In the genomic region with DNA sequence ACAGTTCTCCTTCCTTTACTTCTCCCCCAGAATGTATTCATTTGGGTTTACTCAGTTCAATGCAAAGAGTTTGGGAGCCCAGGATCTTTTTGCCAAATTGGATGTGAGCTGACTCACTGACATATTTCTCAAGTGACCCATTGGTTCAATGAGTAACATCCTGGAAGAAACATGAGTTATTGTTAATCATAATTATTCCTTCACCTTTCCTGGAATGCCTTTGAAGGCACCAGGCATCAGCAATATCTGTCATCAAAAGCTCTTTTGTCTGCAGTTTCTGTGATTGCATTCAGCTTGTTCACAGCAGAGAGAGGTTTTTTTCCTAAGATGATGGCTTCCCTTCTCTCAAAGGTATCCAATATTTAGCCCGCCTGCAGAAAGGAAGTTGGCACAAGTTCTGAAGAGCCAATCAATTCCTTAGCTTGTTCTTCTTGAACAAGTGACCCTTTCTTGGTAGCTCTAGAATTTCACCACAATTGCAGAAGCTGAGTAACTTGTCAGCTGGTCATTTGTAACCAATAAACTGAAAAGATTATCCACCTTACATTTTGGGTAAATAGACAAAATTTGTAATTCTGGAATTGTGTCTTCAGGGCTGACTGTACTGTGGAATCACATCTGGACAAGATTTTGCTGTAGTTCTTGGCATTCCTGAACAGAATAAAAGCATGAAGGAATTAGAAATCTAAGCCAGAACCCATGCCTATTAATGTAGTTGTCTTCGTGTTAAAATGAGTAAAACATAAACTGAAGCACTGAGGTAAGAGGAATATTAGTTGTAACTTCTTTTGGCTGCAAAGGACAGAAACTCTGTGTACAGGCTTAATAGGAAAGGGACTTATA, we compare ENCODE assay signal across 13 cellular contexts.
A peak's percentile ranks its signal among the peaks of the same experiment; 100 is the strongest.
DNase-seq lines count a peak whose midpoint lies in the region; ATAC-seq and TF ChIP-seq lines count a peak whose summit lies in the region.
"Had no signal": no experiment of that assay in that cellular context is flagged by ENCODE, and none has a peak within 500 bp of the region (broad histone marks: within the 10 kb centered on the region; RNA-seq: fewer than 3 reads in every experiment).

No MANE protein-coding gene starts in this region.

- no peak overlapping the region for H3K27ac Mint-ChIP-seq in WTC11
- H3K27ac Mint-ChIP-seq: activated CD8-positive, alpha-beta T cell treated with anti-CD3 and anti-CD28 coated beads for 36 hours had no signal

- TF ChIP-seq CTCF in WTC11 (IDR thresholded peaks at IDR 0.05) = no peak

- H3K9me3 Mint-ChIP-seq in WTC11 = no peaks in the 10 kb centered on the region
- H3K9me3 Mint-ChIP-seq: activated CD8-positive, alpha-beta T cell treated with anti-CD3 and anti-CD28 coated beads for 36 hours had no signal

- H3K4me3 Mint-ChIP-seq in WTC11 = no peak overlapping the region
- H3K4me3 Mint-ChIP-seq: activated CD8-positive, alpha-beta T cell treated with anti-CD3 and anti-CD28 coated beads for 36 hours had no signal

- H3K27me3 Mint-ChIP-seq in WTC11 (ENCODE audit: low read depth) = peaks cover 3% of the 10 kb centered on the region; the same call in 1 of the 2 replicates

- no peak for ATAC-seq in WTC11
- ATAC-seq in GM19023 (IDR thresholded peaks at IDR 0.05; ENCODE audit: unreplicated experiment) = no peak
- ATAC-seq: activated CD8-positive, alpha-beta T cell treated with anti-CD3 and anti-CD28 coated beads for 36 hours; psoas muscle; Right ventricle myocardium inferior had no signal

- no peaks in the 10 kb centered on the region; the same call in 1 of the 2 replicates for H3K36me3 Mint-ChIP-seq in WTC11

- CTCF ChIA-PET in WTC11 (lab: Charles Lee) = no interaction called here

- POLR2A ChIA-PET in WTC11 (lab: Charles Lee) = no interaction called here

- no peaks in the 10 kb centered on the region for H3K4me1 Mint-ChIP-seq in WTC11

- DNase-seq in HCEC 1CT (peak; percentile 96), WTC11 (ENCODE audit: low spot score) (no peak), foreskin melanocyte (peak; percentile 79), smooth muscle cell of the brain vasculature (ENCODE audit: low read depth, low spot score) (peak; percentile 13), DMS 273 treated with DMSO at 0.1 percent for 48 hours (lab: John Stamatoyannopoulos, UW) (no peak)
- DNase-seq in activated CD4-positive, alpha-beta T cell treated with anti-CD3 and anti-CD28 coated beads, Interleukin-2, amount 50 U/mL, for 4 hours = no peak
- no peak for DNase-seq in activated T-cell treated with anti-CD3 and anti-CD28 coated beads, Interleukin-2, amount 50 U/mL, for 1 hour
- DNase-seq: activated CD8-positive, alpha-beta T cell treated with anti-CD3 and anti-CD28 coated beads for 36 hours; anterior cingulate cortex; GF-D8 had no signal

TF ChIP-seq in WTC11, 78 proteins besides CTCF, POLR2A, EP300 and RAD21:
- TF ChIP-seq GABPB1 (CRISPR knock-in tag; IDR thresholded peaks at IDR 0.05) (peak; percentile 71), NFYB (CRISPR knock-in tag; conservative IDR thresholded peaks at IDR 0.05; ENCODE audit: low read depth) (no peak)
- TF ChIP-seq, protein P1, sequence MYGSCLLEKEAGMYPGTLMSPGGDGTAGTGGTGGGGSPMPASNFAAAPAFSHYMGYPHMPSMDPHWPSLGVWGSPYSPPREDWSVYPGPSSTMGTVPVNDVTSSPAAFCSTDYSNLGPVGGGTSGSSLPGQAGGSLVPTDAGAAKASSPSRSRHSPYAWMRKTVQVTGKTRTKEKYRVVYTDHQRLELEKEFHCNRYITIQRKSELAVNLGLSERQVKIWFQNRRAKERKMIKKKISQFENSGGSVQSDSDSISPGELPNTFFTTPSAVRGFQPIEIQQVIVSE (CRISPR knock-in tag; IDR thresholded peaks at IDR 0.05; ENCODE audit: borderline replicate concordance) = no peak

Comparison
In these comparisons a context has a peak if more than half of its experiments do, and no peak if none do; other contexts are left out.
1. DNase-seq: peak in HCEC 1CT (single experiment), foreskin melanocyte (single experiment) and smooth muscle cell of the brain vasculature (single experiment); none in WTC11 (single experiment), activated CD4-positive, alpha-beta T cell treated with anti-CD3 and anti-CD28 coated beads, Interleukin-2, amount 50 U/mL, for 4 hours (0 of 2), activated T-cell treated with anti-CD3 and anti-CD28 coated beads, Interleukin-2, amount 50 U/mL, for 1 hour (single experiment) and DMS 273 treated with DMSO at 0.1 percent for 48 hours (single experiment).